26 cellular contexts compared by ENCODE assay signal in the genomic region with DNA sequence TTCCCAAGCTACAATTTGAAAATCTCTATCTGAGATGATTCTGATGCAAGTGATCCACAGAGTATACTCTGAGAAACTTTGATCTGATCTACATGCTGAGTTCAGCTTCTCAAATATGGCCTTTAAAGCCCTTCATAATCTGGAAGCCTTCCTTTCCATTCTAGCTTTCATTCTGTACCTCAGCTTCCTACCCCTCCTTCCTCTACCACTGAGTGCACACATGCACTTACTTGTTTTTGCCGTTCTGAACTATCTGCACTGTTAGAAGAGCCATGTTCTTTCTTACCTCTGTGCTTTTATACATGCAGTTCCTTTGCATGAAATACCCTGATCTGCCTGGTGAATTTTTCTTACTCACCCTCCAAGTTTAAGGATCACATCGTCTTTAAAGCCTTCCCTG. TPM values are rescaled to one million over a fixed set of nuclear protein-coding genes. Genes with fewer than 3 reads are reported as not detected.
DNase-seq lines count a peak whose midpoint lies in the region; ATAC-seq and TF ChIP-seq lines count a peak whose summit lies in the region.
"Had no signal": no experiment of that assay in that cellular context is flagged by ENCODE, and none has a peak within 500 bp of the region (broad histone marks: within the 10 kb centered on the region; RNA-seq: fewer than 3 reads in every experiment).

No MANE protein-coding gene starts in this region.

- H3K27ac Mint-ChIP-seq in CD4-positive, CD25-positive, alpha-beta regulatory T cell, result peak overlapping the region in 2 of 3 donors; percentile 22 to 31
- no peak overlapping the region for H3K27ac Mint-ChIP-seq in CD4-positive, alpha-beta T cell
- peak overlapping the region; percentile 2 for H3K27ac Mint-ChIP-seq in activated CD8-positive, alpha-beta T cell treated with anti-CD3 and anti-CD28 coated beads, Interleukin-2, amount 10 ng/mL, durations not matched to agents 7 days and 5 days
- peak overlapping the region; percentile 43 for H3K27ac Mint-ChIP-seq in memory B cell
- H3K27ac Mint-ChIP-seq: activated naive CD4-positive, alpha-beta T cell treated with anti-CD3 and anti-CD28 coated beads, Interleukin-2, amount 10 ng/mL, durations not matched to agents 7 days and 5 days; neural progenitor cell had no signal

- H3K4me1 Mint-ChIP-seq in CD4-positive, CD25-positive, alpha-beta regulatory T cell, result peaks cover 0 to 19% (median 14%) of the 10 kb centered on the region in 4 donors
- peaks cover 9% of the 10 kb centered on the region for H3K4me1 Mint-ChIP-seq in CD4-positive, alpha-beta T cell (ENCODE audit: low read depth)
- H3K4me1 Mint-ChIP-seq in activated CD8-positive, alpha-beta T cell treated with anti-CD3 and anti-CD28 coated beads, Interleukin-2, amount 10 ng/mL, durations not matched to agents 7 days and 5 days (ENCODE audit: low read depth), result no peaks in the 10 kb centered on the region
- H3K4me1 Mint-ChIP-seq in memory B cell, result peaks cover 11% of the 10 kb centered on the region
- H3K4me1 Mint-ChIP-seq: neural progenitor cell had no signal

- WGBS in thyroid gland, 2 donors, result 90 to 95% methylated on average over 2 of the region's 2 CpGs

- CTCF ChIA-PET in CD4-positive, alpha-beta T cell (lab: Charles Lee), result no interaction called here
- CTCF ChIA-PET in activated CD8-positive, alpha-beta T cell treated with anti-CD3 and anti-CD28 coated beads, Interleukin-2, amount 10 ng/mL, durations not matched to agents 7 days and 5 days (lab: Charles Lee), result interaction anchor here (1.0 kb wide), 1 partner anchor 101 kb away, joined by 3 read pairs; no protein-coding TSS in a partner anchor

- H3K36me3 ChIP-seq in CD4-positive, CD25-positive, alpha-beta regulatory T cell (ENCODE audit: control insufficient read depth, insufficient read depth, low read length), result peaks cover 49% of the 10 kb centered on the region
- no peaks in the 10 kb centered on the region for H3K36me3 ChIP-seq in thyroid gland
- H3K36me3 ChIP-seq: breast epithelium, neural progenitor cell had no signal

- H3K27me3 Mint-ChIP-seq in CD4-positive, CD25-positive, alpha-beta regulatory T cell, result no peaks in the 10 kb centered on the region
- H3K27me3 Mint-ChIP-seq in CD4-positive, alpha-beta T cell, result no peaks in the 10 kb centered on the region
- no peaks in the 10 kb centered on the region for H3K27me3 Mint-ChIP-seq in activated CD8-positive, alpha-beta T cell treated with anti-CD3 and anti-CD28 coated beads, Interleukin-2, amount 10 ng/mL, durations not matched to agents 7 days and 5 days (ENCODE audit: low read depth)
- H3K27me3 Mint-ChIP-seq in memory B cell, result no peaks in the 10 kb centered on the region
- H3K27me3 Mint-ChIP-seq: activated naive CD4-positive, alpha-beta T cell treated with anti-CD3 and anti-CD28 coated beads, Interleukin-2, amount 10 ng/mL, durations not matched to agents 7 days and 5 days had no signal

- no peak for TF ChIP-seq POLR2A in thyroid gland (IDR thresholded peaks at IDR 0.05)

- H3K9me3 Mint-ChIP-seq in CD4-positive, CD25-positive, alpha-beta regulatory T cell, result no peaks in the 10 kb centered on the region
- H3K9me3 Mint-ChIP-seq in CD4-positive, alpha-beta T cell, result no peaks in the 10 kb centered on the region
- H3K9me3 Mint-ChIP-seq in activated CD8-positive, alpha-beta T cell treated with anti-CD3 and anti-CD28 coated beads, Interleukin-2, amount 10 ng/mL, durations not matched to agents 7 days and 5 days (ENCODE audit: insufficient read depth), result no peaks in the 10 kb centered on the region
- no peaks in the 10 kb centered on the region for H3K9me3 Mint-ChIP-seq in memory B cell
- H3K9me3 Mint-ChIP-seq: activated naive CD4-positive, alpha-beta T cell treated with anti-CD3 and anti-CD28 coated beads, Interleukin-2, amount 10 ng/mL, durations not matched to agents 7 days and 5 days; neural progenitor cell had no signal

- no peaks in the 10 kb centered on the region for H3K4me1 ChIP-seq in CD4-positive, CD25-positive, alpha-beta regulatory T cell (ENCODE audit: control insufficient read depth, insufficient read depth, low read length, poor library complexity, severe bottlenecking)
- peaks cover 0 to 13% of the 10 kb centered on the region in 2 donors for H3K4me1 ChIP-seq in thyroid gland
- H3K4me1 ChIP-seq: breast epithelium, gastroesophageal sphincter, neural progenitor cell, right lobe of liver, spleen had no signal

- POLR2A ChIA-PET in CD4-positive, alpha-beta T cell (lab: Charles Lee), result no interaction called here
- POLR2A ChIA-PET in activated CD8-positive, alpha-beta T cell treated with anti-CD3 and anti-CD28 coated beads, Interleukin-2, amount 10 ng/mL, durations not matched to agents 7 days and 5 days (lab: Charles Lee), result no interaction called here

- H3K4me3 Mint-ChIP-seq in CD4-positive, CD25-positive, alpha-beta regulatory T cell, result no peak overlapping the region
- no peak overlapping the region for H3K4me3 Mint-ChIP-seq in CD4-positive, alpha-beta T cell
- H3K4me3 Mint-ChIP-seq in activated CD8-positive, alpha-beta T cell treated with anti-CD3 and anti-CD28 coated beads, Interleukin-2, amount 10 ng/mL, durations not matched to agents 7 days and 5 days, result no peak overlapping the region
- no peak overlapping the region for H3K4me3 Mint-ChIP-seq in memory B cell
- H3K4me3 Mint-ChIP-seq: activated naive CD4-positive, alpha-beta T cell treated with anti-CD3 and anti-CD28 coated beads, Interleukin-2, amount 10 ng/mL, durations not matched to agents 7 days and 5 days; neural progenitor cell had no signal

- TF ChIP-seq CTCF in CD4-positive, alpha-beta T cell (IDR thresholded peaks at IDR 0.05), result no peak
- no peak for TF ChIP-seq CTCF in thyroid gland (IDR thresholded peaks at IDR 0.05)

- H3K36me3 Mint-ChIP-seq in CD4-positive, CD25-positive, alpha-beta regulatory T cell, result peaks cover 25% of the 10 kb centered on the region
- peaks cover 59% of the 10 kb centered on the region for H3K36me3 Mint-ChIP-seq in CD4-positive, alpha-beta T cell (ENCODE audit: low read depth)
- H3K36me3 Mint-ChIP-seq in activated CD8-positive, alpha-beta T cell treated with anti-CD3 and anti-CD28 coated beads, Interleukin-2, amount 10 ng/mL, durations not matched to agents 7 days and 5 days (ENCODE audit: low read depth), result peaks cover 40% of the 10 kb centered on the region
- H3K36me3 Mint-ChIP-seq in memory B cell, result peaks cover 25% of the 10 kb centered on the region

- ATAC-seq in CD4-positive, CD25-positive, alpha-beta regulatory T cell (ENCODE audit: low read depth in 2 of 2), result no peak
- ATAC-seq in CD4-positive, alpha-beta T cell (ENCODE audit: poor library complexity), result peak; percentile 22
- peak; percentile 30 for ATAC-seq in activated CD8-positive, alpha-beta T cell treated with anti-CD3 and anti-CD28 coated beads, Interleukin-2, amount 10 ng/mL, durations not matched to agents 7 days and 5 days
- peak; percentile 20 for ATAC-seq in memory B cell (ENCODE audit: low read depth)
- ATAC-seq: activated CD4-positive, CD25-positive, alpha-beta regulatory T cell treated with anti-CD3 and anti-CD28 coated beads, Interleukin-2, amount 50 U/mL, for 24 hours; gastroesophageal sphincter; left cardiac atrium; mucosa of descending colon; right lobe of liver had no signal

- DNase-seq in CD4-positive, CD25-positive, alpha-beta regulatory T cell, result no peak
- no peak for DNase-seq in CD4-positive, alpha-beta T cell
- DNase-seq in activated CD8-positive, alpha-beta T cell treated with anti-CD3 and anti-CD28 coated beads, Interleukin-2, amount 10 ng/mL, durations not matched to agents 7 days and 5 days, result no peak
- no peak for DNase-seq in memory B cell (ENCODE audit: low spot score in 2 of 2)
- DNase-seq in mucosa of gallbladder (ENCODE audit: low spot score), result no peak
- DNase-seq in thyroid gland, result no peak
- no peak for DNase-seq in NCI-H2081 treated with DMSO at 0.1 percent for 48 hours (lab: John Stamatoyannopoulos, UW)
- DNase-seq: activated naive CD4-positive, alpha-beta T cell treated with anti-CD3 and anti-CD28 coated beads, Interleukin-2, amount 10 ng/mL, durations not matched to agents 7 days and 5 days; activated T-cell treated with anti-CD3 and anti-CD28 coated beads, Interleukin-2, amount 50 U/mL, for 1 hour; anterior cingulate cortex; C1 segment of cervical spinal cord; DND-41; GF-D8; GM23248; hippocampal formation; left cardiac atrium; mucosa of descending colon; NCI-H1930; NCI-H524 treated with DMSO at 0.1 percent for 48 hours; right lobe of liver; spleen; trophoblast cell had no signal

- H3K27ac ChIP-seq in CD4-positive, CD25-positive, alpha-beta regulatory T cell (ENCODE audit: insufficient read depth, low read length, poor library complexity, severe bottlenecking), result no peak overlapping the region
- H3K27ac ChIP-seq in CD4-positive, alpha-beta T cell (ENCODE audit: low read depth, low read length), result no peak overlapping the region
- no peak overlapping the region for H3K27ac ChIP-seq in thyroid gland
- H3K27ac ChIP-seq: breast epithelium, gastroesophageal sphincter, GM23248, neural progenitor cell, right lobe of liver, spleen had no signal

- intact Hi-C loops in CD4-positive, alpha-beta T cell (cut with DNase I, micrococcal nuclease), result no loop called here
- intact Hi-C loops in thyroid gland (cut with DNase I), result no loop called here

- H3K27me3 ChIP-seq in CD4-positive, CD25-positive, alpha-beta regulatory T cell (ENCODE audit: control insufficient read depth, insufficient read depth, low read length), result no peaks in the 10 kb centered on the region
- H3K27me3 ChIP-seq in CD4-positive, alpha-beta T cell (ENCODE audit: control insufficient read depth, insufficient read depth, low read length), result no peaks in the 10 kb centered on the region
- H3K27me3 ChIP-seq in thyroid gland, result no peaks in the 10 kb centered on the region
- H3K27me3 ChIP-seq: breast epithelium, gastroesophageal sphincter, neural progenitor cell, right lobe of liver, spleen had no signal

- no peaks in the 10 kb centered on the region for H3K9me3 ChIP-seq in CD4-positive, CD25-positive, alpha-beta regulatory T cell (ENCODE audit: control insufficient read depth in 2 of 2, low read length in 2 of 2)
- H3K9me3 ChIP-seq in CD4-positive, alpha-beta T cell (ENCODE audit: control insufficient read depth, low read length), result no peaks in the 10 kb centered on the region
- no peaks in the 10 kb centered on the region for H3K9me3 ChIP-seq in thyroid gland
- H3K9me3 ChIP-seq: breast epithelium, gastroesophageal sphincter, mucosa of descending colon, right lobe of liver, spleen had no signal

- H3K4me3 ChIP-seq in CD4-positive, CD25-positive, alpha-beta regulatory T cell (ENCODE audit: low read depth, low read length), result no peak overlapping the region
- H3K4me3 ChIP-seq in thyroid gland (replicated peaks in 1 of 3), result no peak overlapping the region
- H3K4me3 ChIP-seq: breast epithelium, gastroesophageal sphincter, GM23248, mucosa of descending colon, neural progenitor cell, right lobe of liver, spleen had no signal

RNA-seq across cellular contexts. Expression of a gene that starts 25.0 kb away (rescaled TPM):
- total RNA-seq in CD4-positive, CD25-positive, alpha-beta regulatory T cell, result 146 TPM
- polyA plus RNA-seq in CD4-positive, CD25-positive, alpha-beta regulatory T cell, result 10 to 100 TPM; 14.6 to 16.0 (median 15.6) TPM
- 10 to 100 TPM; 91.9 to 99.9 TPM for total RNA-seq in CD4-positive, alpha-beta T cell
- 10 to 100 TPM; 20.1 to 21.6 TPM for total RNA-seq in activated CD8-positive, alpha-beta T cell treated with anti-CD3 and anti-CD28 coated beads, Interleukin-2, amount 10 ng/mL, durations not matched to agents 7 days and 5 days
- total RNA-seq in mucosa of gallbladder, result 14.0 TPM
- 10 to 100 TPM; 15.0 to 32.1 (median 16.9) TPM for total RNA-seq in thyroid gland

Comparison
In these comparisons a context has a peak if more than half of its experiments do, and no peak if none do; other contexts are left out.
1. ATAC-seq: peak in CD4-positive, alpha-beta T cell (single experiment), activated CD8-positive, alpha-beta T cell treated with anti-CD3 and anti-CD28 coated beads, Interleukin-2, amount 10 ng/mL, durations not matched to agents 7 days and 5 days (single experiment) and memory B cell (single experiment); none in CD4-positive, CD25-positive, alpha-beta regulatory T cell (0 of 2).